Comparison of ENCODE assay signal across 39 cellular contexts in genomic region chr9:10512144-10512543, GRCh38.
"Had no signal": no experiment of that assay in that cellular context is flagged by ENCODE, and none has a peak within 500 bp of the region (broad histone marks: within the 10 kb centered on the region; RNA-seq: fewer than 3 reads in every experiment).

No MANE protein-coding gene starts in this region.

- DNase-seq: activated effector memory CD4-positive, alpha-beta T cell treated with anti-CD3 and anti-CD28 coated beads, Interleukin-2, amount 50 U/mL, for 16 hours; activated effector memory CD4-positive, alpha-beta T cell treated with Interleukin-2 at 50 U/mL for 16 hours; activated gamma-delta T cell; activated gamma-delta T cell treated with Interleukin-2 at 50 U/mL for 16 hours; activated naive CD4-positive, alpha-beta T cell; activated naive CD4-positive, alpha-beta T cell treated with anti-CD3 and anti-CD28 coated beads for 36 hours; activated naive CD4-positive, alpha-beta T cell treated with anti-CD3 and anti-CD28 coated beads, Interleukin-2, amount 50 U/mL, for 16 hours; activated naive CD4-positive, alpha-beta T cell treated with Interleukin-2 at 50 U/mL for 16 hours; activated naive CD8-positive, alpha-beta T cell treated with anti-CD3 and anti-CD28 coated beads for 36 hours; activated naive CD8-positive, alpha-beta T cell treated with anti-CD3 and anti-CD28 coated beads, Interleukin-2, amount 10 ng/mL, durations not matched to agents 7 days and 5 days; activated naive CD8-positive, alpha-beta T cell treated with anti-CD3 and anti-CD28 coated beads, Interleukin-2, amount 50 U/mL, for 24 hours; activated T-cell treated with anti-CD3 and anti-CD28 coated beads, Interleukin-2, amount 50 U/mL, for 1 hour; activated T-cell treated with anti-CD3 and anti-CD28 coated beads, Interleukin-2, amount 50 U/mL, for 24 hours; activated T-cell treated with anti-CD3 and anti-CD28 coated beads, Interleukin-2, amount 50 U/mL, for 4 hours; activated T-cell treated with anti-CD3 and anti-CD28 coated beads, Interleukin-2, amount 50 U/mL, for 48 hours; activated T-cell treated with anti-CD3 and anti-CD28 coated beads, Interleukin-2, amount 50 U/mL, for 72 hours; adrenal gland; amniotic stem cell; amygdala; anterior cingulate cortex; aorta; body of pancreas; brain microvascular endothelial cell; caudate nucleus; central memory CD4-positive, alpha-beta T cell; cerebellar nuclear complex had no signal

- H3K36me3 ChIP-seq: adrenal gland, ascending aorta, brain microvascular endothelial cell, breast epithelium, cardiac muscle cell had no signal

- H3K27ac Mint-ChIP-seq: activated naive CD4-positive, alpha-beta T cell treated with anti-CD3 and anti-CD28 coated beads for 36 hours; activated naive CD4-positive, alpha-beta T cell treated with anti-CD3 and anti-CD28 coated beads, Interleukin-2, amount 50 U/mL, for 24 hours; activated naive CD8-positive, alpha-beta T cell; activated naive CD8-positive, alpha-beta T cell treated with anti-CD3 and anti-CD28 coated beads for 36 hours; activated naive CD8-positive, alpha-beta T cell treated with anti-CD3 and anti-CD28 coated beads, Interleukin-2, amount 10 ng/mL, durations not matched to agents 7 days and 5 days; activated naive CD8-positive, alpha-beta T cell treated with anti-CD3 and anti-CD28 coated beads, Interleukin-2, amount 50 U/mL, for 24 hours; activated T-cell treated with anti-CD3 and anti-CD28 coated beads, Interleukin-2, amount 50 U/mL, for 24 hours; activated T-cell treated with anti-CD3 and anti-CD28 coated beads, Interleukin-2, amount 50 U/mL, for 72 hours; activated T-helper 1 cell treated with anti-CD3 and anti-CD28 coated beads, Interleukin-12 subunit alpha, Interleukin-12 subunit beta, Interleukin-2, Interleukin-4 antibody, amounts not matched to agents 30 ng/mL and 10 ng/mL and 1 ng/mL, durations not matched to agents 14 hours and 24 hours and 36 hours; activated T-helper 17 cell treated with anti-CD3 and anti-CD28 coated beads, Interleukin-2, amount 50 U/mL, for 72 hours; activated T-helper 2 cell treated with anti-CD3 and anti-CD28 coated beads, Interferon-gamma antibody, Interleukin-2, Interleukin-4, amounts not matched to agents 10 μg/mL and 5 μg/mL and 100 μg/mL, durations not matched to agents 14 hours and 24 hours and 36 hours; brain had no signal

- H3K9me3 ChIP-seq: adrenal gland, body of pancreas had no signal

- FAIRE-seq: astrocyte, bronchial epithelial cell had no signal

- H3K27me3 Mint-ChIP-seq: activated naive CD4-positive, alpha-beta T cell treated with anti-CD3 and anti-CD28 coated beads, Interleukin-2, amount 50 U/mL, for 24 hours; activated naive CD8-positive, alpha-beta T cell; activated naive CD8-positive, alpha-beta T cell treated with anti-CD3 and anti-CD28 coated beads for 36 hours; activated naive CD8-positive, alpha-beta T cell treated with anti-CD3 and anti-CD28 coated beads, Interleukin-2, amount 10 ng/mL, durations not matched to agents 7 days and 5 days; activated naive CD8-positive, alpha-beta T cell treated with anti-CD3 and anti-CD28 coated beads, Interleukin-2, amount 50 U/mL, for 24 hours; activated T-cell treated with anti-CD3 and anti-CD28 coated beads, Interleukin-2, amount 50 U/mL, for 24 hours; activated T-helper 17 cell treated with anti-CD3 and anti-CD28 coated beads, Interleukin-2, amount 50 U/mL, for 72 hours; brain; central memory CD8-positive, alpha-beta T cell had no signal

- H3K4me1 ChIP-seq: adrenal gland, ascending aorta, body of pancreas, breast epithelium had no signal

- ATAC-seq: activated naive CD4-positive, alpha-beta T cell treated with anti-CD3 and anti-CD28 coated beads, Interleukin-2, amount 50 U/mL, for 72 hours; activated naive CD8-positive, alpha-beta T cell treated with anti-CD3 and anti-CD28 coated beads, Interleukin-2, amount 50 U/mL, for 24 hours; activated T-cell treated with anti-CD3 and anti-CD28 coated beads, Interleukin-2, amount 50 U/mL, for 4 hours; activated T-cell treated with anti-CD3 and anti-CD28 coated beads, Interleukin-2, amount 50 U/mL, for 72 hours; activated T-helper 17 cell treated with anti-CD3 and anti-CD28 coated beads, Interleukin-2, amount 50 U/mL, for 72 hours; body of pancreas had no signal

- H3K27me3 ChIP-seq: adrenal gland, ascending aorta, body of pancreas, brain microvascular endothelial cell, breast epithelium, cardiac muscle cell had no signal

- H3K36me3 Mint-ChIP-seq: activated naive CD4-positive, alpha-beta T cell treated with anti-CD3 and anti-CD28 coated beads, Interleukin-2, amount 50 U/mL, for 24 hours; activated naive CD8-positive, alpha-beta T cell; activated naive CD8-positive, alpha-beta T cell treated with anti-CD3 and anti-CD28 coated beads for 36 hours; activated naive CD8-positive, alpha-beta T cell treated with anti-CD3 and anti-CD28 coated beads, Interleukin-2, amount 10 ng/mL, durations not matched to agents 7 days and 5 days; brain had no signal

- H3K4me3 ChIP-seq: adrenal gland, ascending aorta, body of pancreas, breast epithelium, cardiac muscle cell had no signal

- H3K27ac ChIP-seq: adrenal gland, ascending aorta, body of pancreas, brain microvascular endothelial cell, breast epithelium, cardiac muscle cell had no signal

- H3K4me1 Mint-ChIP-seq: activated naive CD4-positive, alpha-beta T cell treated with anti-CD3 and anti-CD28 coated beads, Interleukin-2, amount 50 U/mL, for 24 hours; activated naive CD8-positive, alpha-beta T cell treated with anti-CD3 and anti-CD28 coated beads for 36 hours; activated naive CD8-positive, alpha-beta T cell treated with anti-CD3 and anti-CD28 coated beads, Interleukin-2, amount 10 ng/mL, durations not matched to agents 7 days and 5 days; activated naive CD8-positive, alpha-beta T cell treated with anti-CD3 and anti-CD28 coated beads, Interleukin-2, amount 50 U/mL, for 24 hours; activated T-helper 17 cell treated with anti-CD3 and anti-CD28 coated beads, Interleukin-2, amount 50 U/mL, for 72 hours; brain; central memory CD8-positive, alpha-beta T cell had no signal

- H3K4me3 Mint-ChIP-seq: activated naive CD4-positive, alpha-beta T cell treated with anti-CD3 and anti-CD28 coated beads for 36 hours; activated naive CD4-positive, alpha-beta T cell treated with anti-CD3 and anti-CD28 coated beads, Interleukin-2, amount 50 U/mL, for 24 hours; activated naive CD8-positive, alpha-beta T cell; activated naive CD8-positive, alpha-beta T cell treated with anti-CD3 and anti-CD28 coated beads for 36 hours; activated naive CD8-positive, alpha-beta T cell treated with anti-CD3 and anti-CD28 coated beads, Interleukin-2, amount 10 ng/mL, durations not matched to agents 7 days and 5 days; activated naive CD8-positive, alpha-beta T cell treated with anti-CD3 and anti-CD28 coated beads, Interleukin-2, amount 50 U/mL, for 24 hours; activated T-cell treated with anti-CD3 and anti-CD28 coated beads, Interleukin-2, amount 50 U/mL, for 24 hours; activated T-cell treated with anti-CD3 and anti-CD28 coated beads, Interleukin-2, amount 50 U/mL, for 4 hours; activated T-cell treated with anti-CD3 and anti-CD28 coated beads, Interleukin-2, amount 50 U/mL, for 72 hours; activated T-helper 1 cell treated with anti-CD3 and anti-CD28 coated beads, Interleukin-12 subunit alpha, Interleukin-12 subunit beta, Interleukin-2, Interleukin-4 antibody, amounts not matched to agents 30 ng/mL and 10 ng/mL and 1 ng/mL, durations not matched to agents 14 hours and 24 hours and 36 hours; activated T-helper 17 cell treated with anti-CD3 and anti-CD28 coated beads, Interleukin-2, amount 50 U/mL, for 72 hours; brain; central memory CD8-positive, alpha-beta T cell had no signal
